20 cellular contexts compared by ENCODE assay signal in genomic region chr2:158095912-158096311, GRCh38. TPM values are rescaled to one million over a fixed set of nuclear protein-coding genes. Genes with fewer than 3 reads are reported as not detected.
A peak's percentile ranks its signal among the peaks of the same experiment; 100 is the strongest.
DNase-seq lines count a peak whose midpoint lies in the region; ATAC-seq, FAIRE-seq and TF ChIP-seq lines count a peak whose summit lies in the region.
"Had no signal": no experiment of that assay in that cellular context is flagged by ENCODE, and none has a peak within 500 bp of the region (broad histone marks: within the 10 kb centered on the region; RNA-seq: fewer than 3 reads in every experiment).

No MANE protein-coding gene starts in this region.

- H3K27ac ChIP-seq in GM23338 (ENCODE audit: low read depth) (no peak overlapping the region), kidney (ENCODE audit: low read depth in 2 of 2, low read length in 2 of 2) (peak overlapping the region; percentile 86 to 91)
- H3K27ac ChIP-seq: SJCRH30 had no signal

- DNase-seq in GM23338 (ENCODE audit: low spot score): peak; percentile 14
- DNase-seq in WTC11 (ENCODE audit: low spot score): no peak
- no peak for DNase-seq in kidney
- DNase-seq in globus pallidus (ENCODE audit: low spot score): no peak
- DNase-seq in SKM-1 treated with dmso at 0.1 percent for 144 hours (lab: John Stamatoyannopoulos, UW; ENCODE audit: unreplicated experiment): no peak
- DNase-seq: DMS79 treated with DMSO at 0.1 percent for 48 hours, GOT3, KBM-7, NCI-H1105 treated with DMSO at 0.1 percent for 48 hours, NCI-H2029 treated with DMSO at 0.1 percent for 48 hours, NCI-H345, NCI-H524 treated with DMSO at 0.1 percent for 48 hours, NCI-H82, Peyer's patch, SJCRH30 had no signal

- H3K4me1 Mint-ChIP-seq in GM23338: peaks cover 3% of the 10 kb centered on the region
- peaks cover 4% of the 10 kb centered on the region; the same call in 1 of the 2 replicates for H3K4me1 Mint-ChIP-seq in WTC11
- no peaks in the 10 kb centered on the region for H3K4me1 Mint-ChIP-seq in nephron

- H3K27me3 Mint-ChIP-seq in GM23338 (ENCODE audit: insufficient read depth, low read depth, poor library complexity) (no peaks in the 10 kb centered on the region), WTC11 (ENCODE audit: low read depth) (no peaks in the 10 kb centered on the region; the same call in 1 of the 2 replicates), nephron (ENCODE audit: low read depth) (no peaks in the 10 kb centered on the region)

- POLR2A ChIA-PET in WTC11 (lab: Charles Lee): no interaction called here

- H3K27me3 ChIP-seq in GM23338 (ENCODE audit: insufficient read depth): no peaks in the 10 kb centered on the region
- H3K27me3 ChIP-seq: Peyer's patch, SJCRH30 had no signal

- H3K4me3 ChIP-seq in GM23338: no peak overlapping the region
- H3K4me3 ChIP-seq in kidney (ENCODE audit: low read length in 2 of 2): no peak overlapping the region
- H3K4me3 ChIP-seq: Peyer's patch, SJCRH30 had no signal

- H3K4me3 Mint-ChIP-seq in GM23338 (no peak overlapping the region), WTC11 (no peak overlapping the region), nephron (no peak overlapping the region)
- H3K4me3 Mint-ChIP-seq: CD14-positive monocyte had no signal

- no peak overlapping the region for H3K4me2 ChIP-seq in GM23338

- H3K9me3 Mint-ChIP-seq in GM23338 (no peaks in the 10 kb centered on the region), WTC11 (no peaks in the 10 kb centered on the region), nephron (no peaks in the 10 kb centered on the region)
- H3K9me3 Mint-ChIP-seq: CD14-positive monocyte had no signal

- no peak overlapping the region for H3K9ac ChIP-seq in kidney (ENCODE audit: low read length in 2 of 2)

- no peaks in the 10 kb centered on the region for H3F3A ChIP-seq in GM23338 (replicated peaks; ENCODE audit: low read depth)

- H3K36me3 ChIP-seq in GM23338 (ENCODE audit: insufficient read depth) (no peaks in the 10 kb centered on the region), kidney (ENCODE audit: control insufficient read depth in 1 of 2, insufficient read depth in 2 of 2, low read length in 2 of 2) (no peaks in the 10 kb centered on the region)
- H3K36me3 ChIP-seq: Peyer's patch, SJCRH30 had no signal

- FAIRE-seq in kidney (lab: Jason Lieb, UNC): no peak
- FAIRE-seq: A204.1 had no signal

- CTCF ChIA-PET in WTC11 (lab: Charles Lee): no interaction called here

- ATAC-seq in GM23338: no peak
- ATAC-seq in WTC11: no peak; the same call in 1 of the 2 replicates
- no peak for ATAC-seq in HG03460 (IDR thresholded peaks at IDR 0.05; ENCODE audit: unreplicated experiment)
- ATAC-seq: HCT116 had no signal

- intact Hi-C loops in kidney (cut with DNase I): no loop called here

- H3K9me3 ChIP-seq in kidney (ENCODE audit: control insufficient read depth in 1 of 2, low read length in 2 of 2): no peaks in the 10 kb centered on the region
- H3K9me3 ChIP-seq: Peyer's patch, SJCRH30 had no signal

- no peaks in the 10 kb centered on the region for H3K9me2 ChIP-seq in GM23338 (ENCODE audit: insufficient read depth)

- H4K20me1 ChIP-seq in GM23338 (replicated peaks; ENCODE audit: insufficient read depth): no peaks in the 10 kb centered on the region

- TF ChIP-seq CTCF in GM23338 (conservative IDR thresholded peaks at IDR 0.05; ENCODE audit: low read depth in 2 of 2) (peak; percentile 23 to 30; a peak in 3 of 4 replicates), WTC11 (IDR thresholded peaks at IDR 0.05) (no peak), kidney (IDR thresholded peaks at IDR 0.05; ENCODE audit: borderline replicate concordance, extremely low read depth, insufficient read depth) (no peak), nephron (IDR thresholded peaks at IDR 0.05; ENCODE audit: unreplicated experiment in 3 of 3) (no peak)

- 0 out of 2 replicates have a peak, but pooled peaks cover 11% of the 10 kb centered on the region for H3K4me1 ChIP-seq in GM23338 (ENCODE audit: insufficient read depth)
- H3K4me1 ChIP-seq in kidney (ENCODE audit: control insufficient read depth in 1 of 2, insufficient read depth in 1 of 2, low read depth in 1 of 2, low read length in 2 of 2): peaks cover 12 to 41% of the 10 kb centered on the region in 2 donors
- H3K4me1 ChIP-seq: Peyer's patch, SJCRH30 had no signal

- H2AFZ ChIP-seq in GM23338: no peak overlapping the region

- no peak overlapping the region for H3K27ac Mint-ChIP-seq in GM23338
- no peak overlapping the region for H3K27ac Mint-ChIP-seq in WTC11
- peak overlapping the region; percentile 93 to 98 (median 97) for H3K27ac Mint-ChIP-seq in nephron
- H3K27ac Mint-ChIP-seq: CD14-positive monocyte had no signal

- H3K79me2 ChIP-seq in GM23338 (replicated peaks; ENCODE audit: insufficient read depth): no peaks in the 10 kb centered on the region

- H3K36me3 Mint-ChIP-seq in GM23338 (ENCODE audit: low read depth): no peaks in the 10 kb centered on the region
- no peaks in the 10 kb centered on the region for H3K36me3 Mint-ChIP-seq in WTC11
- no peaks in the 10 kb centered on the region for H3K36me3 Mint-ChIP-seq in nephron (ENCODE audit: low read depth)
- H3K36me3 Mint-ChIP-seq: CD14-positive monocyte had no signal

TF ChIP-seq in GM23338, 12 proteins besides CTCF, POLR2A, EP300 and RAD21 (continues in another document):
- TF ChIP-seq EZH2phosphoT487 (IDR thresholded peaks at IDR 0.05; ENCODE audit: unreplicated experiment) (no peak), STAT1 (IDR thresholded peaks at IDR 0.05; ENCODE audit: unreplicated experiment) (no peak), REST (IDR thresholded peaks at IDR 0.05; ENCODE audit: unreplicated experiment) (no peak), CREB1 (CRISPR knock-in tag; IDR thresholded peaks at IDR 0.05; ENCODE audit: low read depth) (no peak), ZNF114 (CRISPR knock-in tag; IDR thresholded peaks at IDR 0.05) (no peak), JUNB (IDR thresholded peaks at IDR 0.05; ENCODE audit: unreplicated experiment) (no peak), POLR2AphosphoS5 (IDR thresholded peaks at IDR 0.05; ENCODE audit: low read depth) (no peak)

TF ChIP-seq in WTC11, 78 proteins besides CTCF, POLR2A, EP300 and RAD21:
- TF ChIP-seq GABPB1 (CRISPR knock-in tag; IDR thresholded peaks at IDR 0.05): 0 out of 2 replicates have a peak, but pooled peaks have one; percentile 26
- TF ChIP-seq TEAD4 (CRISPR knock-in tag; IDR thresholded peaks at IDR 0.05): no peak
- TF ChIP-seq, protein P1, sequence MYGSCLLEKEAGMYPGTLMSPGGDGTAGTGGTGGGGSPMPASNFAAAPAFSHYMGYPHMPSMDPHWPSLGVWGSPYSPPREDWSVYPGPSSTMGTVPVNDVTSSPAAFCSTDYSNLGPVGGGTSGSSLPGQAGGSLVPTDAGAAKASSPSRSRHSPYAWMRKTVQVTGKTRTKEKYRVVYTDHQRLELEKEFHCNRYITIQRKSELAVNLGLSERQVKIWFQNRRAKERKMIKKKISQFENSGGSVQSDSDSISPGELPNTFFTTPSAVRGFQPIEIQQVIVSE (CRISPR knock-in tag; IDR thresholded peaks at IDR 0.05; ENCODE audit: borderline replicate concordance): no peak

RNA-seq across cellular contexts. Expression of gene UPP2, which starts 5.8 kb away (rescaled TPM):
- not detected in 2 replicates for total RNA-seq in GM23338 (2014; rRNA removed; shearing (Covaris generic))
- polyA plus RNA-seq in GM23338 (2016; fragmentation: Nextera tagmentation; extraction: Ambion mirVana) (not detected in 2 replicates), kidney (ENCODE audit: insufficient read depth, low read depth, low replicate concordance) (20.9 TPM)
- total RNA-seq in WTC11 (2021) (not detected in 3 replicates), kidney (0.19 TPM)
- total RNA-seq: Peyer's patch, SJCRH30 had no signal
- polyA plus RNA-seq: CD14-positive monocyte had no signal

Comparison
In these comparisons a context has a peak if more than half of its experiments do, and no peak if none do; other contexts are left out.
1. H3K27ac Mint-ChIP-seq: peak in nephron (3 of 3); none in GM23338 (single experiment) and WTC11 (single experiment).
2. CTCF ChIP-seq: peak in GM23338 (2 of 2); none in WTC11 (single experiment), kidney (single experiment) and nephron (0 of 3).